ENCODE assay signal across 8 cellular contexts in the genomic region with DNA sequence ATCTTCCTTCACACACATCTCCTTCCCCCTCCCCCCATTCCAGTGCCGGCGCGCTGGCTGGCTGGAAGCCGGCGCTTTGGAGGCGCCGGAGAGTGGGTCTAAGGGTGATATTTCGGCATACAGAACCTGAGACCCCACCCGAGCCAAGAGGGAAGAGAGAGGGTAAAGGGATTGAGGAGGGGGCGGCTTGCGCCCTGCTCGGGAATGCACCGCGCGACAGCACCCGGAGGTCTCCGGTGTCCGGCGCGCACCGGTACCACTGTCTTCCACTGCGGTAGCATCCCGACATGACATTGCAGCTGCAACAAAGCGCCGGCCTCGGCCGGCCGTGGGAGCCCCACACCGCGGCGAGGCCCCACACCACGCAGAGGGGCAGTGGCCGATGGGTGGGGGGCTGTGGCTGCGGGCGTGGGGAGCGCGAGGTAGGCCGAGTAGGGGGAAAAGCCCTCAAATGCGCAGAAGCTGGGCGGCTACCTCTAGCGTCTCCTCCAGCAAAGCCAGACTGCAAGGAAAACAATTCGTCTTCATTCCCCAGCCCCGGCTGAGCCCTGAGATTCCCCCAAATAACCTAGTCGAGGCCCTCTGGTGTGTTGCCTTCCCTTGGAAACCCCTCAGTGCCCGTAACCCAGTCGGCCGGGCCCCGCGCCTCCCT.
DNase-seq lines count a peak whose midpoint lies in the region; ATAC-seq lines count a peak whose summit lies in the region.

No MANE protein-coding gene starts in this region.

- H3K4me3 Mint-ChIP-seq in central memory CD8-positive, alpha-beta T cell: peak overlapping the region; percentile 60

- H3K36me3 ChIP-seq in HAP-1 (replicated peaks) (no peaks in the 10 kb centered on the region), stomach smooth muscle (ENCODE audit: control insufficient read depth in 2 of 2, insufficient read depth in 2 of 2, low read length in 2 of 2) (no peaks in the 10 kb centered on the region)

- H3K36me3 Mint-ChIP-seq in central memory CD8-positive, alpha-beta T cell (ENCODE audit: insufficient read depth): peaks cover 2% of the 10 kb centered on the region

- H3K9me3 ChIP-seq in HAP-1 (no peaks in the 10 kb centered on the region), stomach smooth muscle (ENCODE audit: control insufficient read depth in 2 of 2, low read length in 2 of 2) (no peaks in the 10 kb centered on the region)

- peaks cover 5% of the 10 kb centered on the region; the same call in 1 of the 2 replicates for H3K4me1 ChIP-seq in HAP-1
- peaks cover 20% of the 10 kb centered on the region for H3K4me1 ChIP-seq in stomach smooth muscle (ENCODE audit: control insufficient read depth, insufficient read depth, low read length)

- H3K27ac ChIP-seq in stomach smooth muscle (ENCODE audit: low read length): peak overlapping the region; percentile 55

- peaks cover 80% of the 10 kb centered on the region for H3K27me3 Mint-ChIP-seq in central memory CD8-positive, alpha-beta T cell

- DNase-seq in NCI-H510A treated with DMSO at 0.1 percent for 48 hours (lab: John Stamatoyannopoulos, UW) (peak; percentile 63), NCI-H510A (lab: John Stamatoyannopoulos, UW) (no peak), HAP-1 (ENCODE audit: low spot score in 2 of 2) (peak in 1 of 2 experiments; percentile 42), NCI-H748 (lab: John Stamatoyannopoulos, UW; ENCODE audit: unreplicated experiment) (peak; percentile 72), left kidney (ENCODE audit: low read depth, low spot score) (peak; percentile 69), NCI-H1436 treated with DMSO at 0.1 percent for 48 hours (lab: John Stamatoyannopoulos, UW) (no peak)
- DNase-seq in central memory CD8-positive, alpha-beta T cell (ENCODE audit: low spot score in 2 of 2): no peak

- H3K4me3 ChIP-seq in HAP-1 (peak overlapping the region; percentile 51), stomach smooth muscle (ENCODE audit: low read length in 2 of 2) (peak overlapping the region; percentile 85)

- no peaks in the 10 kb centered on the region for H3K9me3 Mint-ChIP-seq in central memory CD8-positive, alpha-beta T cell

- H3K27ac Mint-ChIP-seq in central memory CD8-positive, alpha-beta T cell (ENCODE audit: low read depth): no peak overlapping the region

- no peaks in the 10 kb centered on the region for H3K4me1 Mint-ChIP-seq in central memory CD8-positive, alpha-beta T cell

- in situ Hi-C loops in HAP-1 (cut with MboI; ENCODE audit: low sequenced_read_pairs): loop anchor here (5.0 kb wide), 1 partner anchor 211 kb away; no protein-coding TSS in a partner anchor

- no peak for ATAC-seq in central memory CD8-positive, alpha-beta T cell (replicated peaks; ENCODE audit: extremely low read depth, poor library complexity, severe bottlenecking)

- peak overlapping the region; percentile 67 to 69 for H3K9ac ChIP-seq in stomach smooth muscle (ENCODE audit: low read length in 2 of 2)

- H3K27me3 ChIP-seq in HAP-1 (ENCODE audit: low read depth) (peaks cover 5% of the 10 kb centered on the region; the same call in 1 of the 2 replicates), stomach smooth muscle (ENCODE audit: control insufficient read depth in 1 of 2, insufficient read depth in 2 of 2, low read length in 2 of 2) (no peaks in the 10 kb centered on the region)

Comparison
In these comparisons a context has a peak if more than half of its experiments do, and no peak if none do; other contexts are left out.
1. DNase-seq: peak in NCI-H510A treated with DMSO at 0.1 percent for 48 hours (single experiment), NCI-H748 (single experiment) and left kidney (single experiment); none in NCI-H510A (single experiment), central memory CD8-positive, alpha-beta T cell (0 of 2) and NCI-H1436 treated with DMSO at 0.1 percent for 48 hours (single experiment).